ENCODE assay signal across 24 cellular contexts in the genomic region with DNA sequence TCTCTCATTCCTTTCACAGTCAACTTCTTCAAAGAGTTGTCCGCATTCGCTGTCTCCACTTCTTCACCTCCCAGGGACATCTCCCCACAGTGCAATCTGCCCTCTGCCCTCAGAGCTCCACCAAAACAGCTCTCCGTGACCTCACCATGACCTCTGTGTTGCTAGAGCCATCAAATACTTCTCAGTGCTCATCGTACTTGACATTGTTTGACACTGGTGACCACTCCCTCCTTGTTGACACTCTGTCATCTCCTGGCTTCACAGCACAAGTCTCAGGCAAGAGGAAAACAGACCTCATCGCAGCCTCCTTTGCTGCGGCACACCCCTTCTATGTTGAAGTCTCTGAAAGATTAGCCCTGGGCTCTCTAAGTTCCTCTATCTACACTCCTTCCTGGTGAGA.
"Had no signal": no experiment of that assay in that cellular context is flagged by ENCODE, and none has a peak within 500 bp of the region (broad histone marks: within the 10 kb centered on the region; RNA-seq: fewer than 3 reads in every experiment).

No MANE protein-coding gene starts in this region.

- DNase-seq: IMR-90; Karpas-422; KG1; MG63; NCI-H1092; NCI-H1105 treated with DMSO at 0.1 percent for 48 hours; NCI-H1417 treated with DMSO at 0.1 percent for 48 hours; NCI-H146; NCI-H1694 treated with DMSO at 0.1 percent for 48 hours; NCI-H1930; NCI-H2081; NCI-H2107; NCI-H2171; NCI-H226; NCI-H446; NCI-H510A; NCI-H69; NCI-H774; NK-92 treated with Interleukin-12 subunit alpha and Interleukin-12 subunit beta, amount 100 ng/mL, for 24 hours; PC-3; SHP77; SK-N-SH had no signal

- ATAC-seq: Panc1, PC-3 had no signal

- H3K36me3 ChIP-seq: MG63 had no signal

- H3K27me3 ChIP-seq: MG63 had no signal

- H3K4me3 ChIP-seq: MG63 had no signal

- H3K27ac ChIP-seq: RWPE1 had no signal

- H3K9me3 ChIP-seq: MG63, SK-N-SH had no signal

- H3K4me2 ChIP-seq: SK-N-SH had no signal

- H3K9ac ChIP-seq: SK-N-SH had no signal
